In the genomic region with DNA sequence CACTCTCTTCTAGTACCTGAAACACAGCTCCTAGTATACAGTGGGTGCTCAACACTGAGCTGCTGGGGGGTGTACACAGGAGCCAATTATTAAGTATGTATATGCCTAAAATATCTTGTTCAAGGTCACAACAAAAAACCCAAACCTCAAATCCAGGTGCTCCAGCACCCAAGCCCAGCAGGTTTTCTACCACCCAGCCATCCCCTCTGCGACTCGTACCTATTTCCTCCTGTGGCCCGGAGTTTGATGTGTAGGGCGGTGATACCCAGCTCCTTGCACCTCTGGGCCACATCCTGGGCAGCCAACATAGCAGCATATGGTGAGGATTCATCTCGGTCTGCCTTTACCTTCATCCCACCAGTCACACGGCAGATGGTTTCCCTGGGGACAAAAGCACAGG, we compare ENCODE assay signal across 16 cellular contexts. TPM values are rescaled to one million over a fixed set of nuclear protein-coding genes. Genes with fewer than 3 reads are reported as not detected.
DNase-seq lines count a peak whose midpoint lies in the region; ATAC-seq and TF ChIP-seq lines count a peak whose summit lies in the region.
"Had no signal": no experiment of that assay in that cellular context is flagged by ENCODE, and none has a peak within 500 bp of the region (broad histone marks: within the 10 kb centered on the region; RNA-seq: fewer than 3 reads in every experiment).

No MANE protein-coding gene starts in this region.

- no peaks in the 10 kb centered on the region for H3K9me3 ChIP-seq in naive thymus-derived CD4-positive, alpha-beta T cell (ENCODE audit: control insufficient read depth in 2 of 3, low read length in 3 of 3)
- H3K9me3 ChIP-seq: pancreas, Peyer's patch had no signal

- CTCF ChIA-PET in naive thymus-derived CD4-positive, alpha-beta T cell (lab: Charles Lee), result interaction anchor here (1.1 kb wide), 1 partner anchor 33 kb away, joined by 4 read pairs; a partner anchor contains a TSS

- H3K36me3 ChIP-seq in naive thymus-derived CD4-positive, alpha-beta T cell (ENCODE audit: control insufficient read depth in 2 of 3, insufficient read depth in 3 of 3, low read length in 3 of 3), result peaks cover 31 to 58% (median 37%) of the 10 kb centered on the region in 3 experiments

- no peak overlapping the region for H3K27ac Mint-ChIP-seq in T-helper 2 cell treated with Interferon-gamma antibody and Interleukin-4, amounts not matched to agents 5 μg/mL and 100 μg/mL, for 36 hours
- H3K27ac Mint-ChIP-seq in HFFc6, result peak overlapping the region; percentile 61
- peak overlapping the region; percentile 100 for H3K27ac Mint-ChIP-seq in activated naive CD8-positive, alpha-beta T cell
- peak overlapping the region in 6 of 9 donors; percentile 13 to 100 (median 69) for H3K27ac Mint-ChIP-seq in naive thymus-derived CD4-positive, alpha-beta T cell

- peaks cover 32% of the 10 kb centered on the region for H3K4me1 Mint-ChIP-seq in T-helper 2 cell treated with Interferon-gamma antibody and Interleukin-4, amounts not matched to agents 5 μg/mL and 100 μg/mL, for 36 hours (ENCODE audit: low read depth)
- peaks cover 44% of the 10 kb centered on the region for H3K4me1 Mint-ChIP-seq in HFFc6 (ENCODE audit: low read depth)
- peaks cover 39% of the 10 kb centered on the region for H3K4me1 Mint-ChIP-seq in activated naive CD8-positive, alpha-beta T cell (ENCODE audit: low read depth)
- H3K4me1 Mint-ChIP-seq in naive thymus-derived CD4-positive, alpha-beta T cell, result peaks cover 21 to 49% (median 37%) of the 10 kb centered on the region in 7 donors

- no peaks in the 10 kb centered on the region for H3K27me3 Mint-ChIP-seq in T-helper 2 cell treated with Interferon-gamma antibody and Interleukin-4, amounts not matched to agents 5 μg/mL and 100 μg/mL, for 36 hours (ENCODE audit: low read depth)
- peaks cover 9% of the 10 kb centered on the region for H3K27me3 Mint-ChIP-seq in HFFc6 (ENCODE audit: insufficient read depth)
- no peaks in the 10 kb centered on the region for H3K27me3 Mint-ChIP-seq in activated naive CD8-positive, alpha-beta T cell
- no peaks in the 10 kb centered on the region for H3K27me3 Mint-ChIP-seq in naive thymus-derived CD4-positive, alpha-beta T cell

- peak overlapping the region; percentile 15 for H3K4me3 Mint-ChIP-seq in T-helper 2 cell treated with Interferon-gamma antibody and Interleukin-4, amounts not matched to agents 5 μg/mL and 100 μg/mL, for 36 hours
- H3K4me3 Mint-ChIP-seq in HFFc6, result peak overlapping the region; percentile 13; the same call in 1 of the 2 replicates
- peak overlapping the region; percentile 99 for H3K4me3 Mint-ChIP-seq in activated naive CD8-positive, alpha-beta T cell
- peak overlapping the region in 3 of 10 donors; percentile 24 to 92 (median 46) for H3K4me3 Mint-ChIP-seq in naive thymus-derived CD4-positive, alpha-beta T cell

- no peaks in the 10 kb centered on the region for H3K9me3 Mint-ChIP-seq in T-helper 2 cell treated with Interferon-gamma antibody and Interleukin-4, amounts not matched to agents 5 μg/mL and 100 μg/mL, for 36 hours
- no peaks in the 10 kb centered on the region for H3K9me3 Mint-ChIP-seq in HFFc6
- H3K9me3 Mint-ChIP-seq in activated naive CD8-positive, alpha-beta T cell (ENCODE audit: low read depth), result no peaks in the 10 kb centered on the region
- no peaks in the 10 kb centered on the region for H3K9me3 Mint-ChIP-seq in naive thymus-derived CD4-positive, alpha-beta T cell

- peaks cover 58% of the 10 kb centered on the region for H3K36me3 Mint-ChIP-seq in T-helper 2 cell treated with Interferon-gamma antibody and Interleukin-4, amounts not matched to agents 5 μg/mL and 100 μg/mL, for 36 hours (ENCODE audit: low read depth)
- peaks cover 57% of the 10 kb centered on the region for H3K36me3 Mint-ChIP-seq in HFFc6 (ENCODE audit: low read depth)
- H3K36me3 Mint-ChIP-seq in activated naive CD8-positive, alpha-beta T cell, result peaks cover 25% of the 10 kb centered on the region
- H3K36me3 Mint-ChIP-seq in naive thymus-derived CD4-positive, alpha-beta T cell, result peaks cover 6 to 50% (median 38%) of the 10 kb centered on the region in 5 donors

- no peak for ATAC-seq in naive thymus-derived CD4-positive, alpha-beta T cell
- ATAC-seq in GM21423 (IDR thresholded peaks at IDR 0.05; ENCODE audit: unreplicated experiment), result no peak
- no peak for ATAC-seq in HG03280 (IDR thresholded peaks at IDR 0.05; ENCODE audit: unreplicated experiment)
- ATAC-seq in HG02759 (IDR thresholded peaks at IDR 0.05; ENCODE audit: unreplicated experiment), result no peak
- ATAC-seq: pancreas had no signal

- DNase-seq in T-helper 2 cell treated with Interferon-gamma antibody and Interleukin-4, amounts not matched to agents 5 μg/mL and 100 μg/mL, for 36 hours (ENCODE audit: low spot score), result no peak
- DNase-seq in T-helper 2 cell, result no peak
- no peak for DNase-seq in HFFc6
- DNase-seq in naive thymus-derived CD4-positive, alpha-beta T cell, result no peak
- DNase-seq: ACHN; DMS79; hippocampal formation; MV-4-11; pancreas; Peyer's patch; stimulated activated CD8-positive, alpha-beta memory T cell treated with anti-CD3 and anti-CD28 coated beads, Interleukin-4, amount 100 ng/mL, for 48 hours; T-helper 9 cell had no signal

- POLR2A ChIA-PET in naive thymus-derived CD4-positive, alpha-beta T cell (lab: Charles Lee), result interaction anchor here (0.6 to 1.0 kb wide), 2 partner anchors 34 to 344 kb away, joined by 5 to 6 read pairs; a partner anchor contains a TSS

- peaks cover 18 to 23% of the 10 kb centered on the region in 2 donors for H3K4me1 ChIP-seq in naive thymus-derived CD4-positive, alpha-beta T cell (ENCODE audit: control insufficient read depth in 2 of 2, insufficient read depth in 2 of 2, low read length in 2 of 2)

- H3K4me3 ChIP-seq in naive thymus-derived CD4-positive, alpha-beta T cell (ENCODE audit: low read length), result no peak overlapping the region
- H3K4me3 ChIP-seq: pancreas, Peyer's patch had no signal

- intact Hi-C loops in naive thymus-derived CD4-positive, alpha-beta T cell (cut with micrococcal nuclease), result loop anchor here in 1 of 2 donors (10.0 kb wide), 1 partner anchor 892 kb away; a partner anchor contains a TSS

- peak overlapping the region; percentile 100 for H3K27ac ChIP-seq in naive thymus-derived CD4-positive, alpha-beta T cell (ENCODE audit: low read depth, low read length)
- H3K27ac ChIP-seq: pancreas, Peyer's patch had no signal

- no peaks in the 10 kb centered on the region for H3K27me3 ChIP-seq in naive thymus-derived CD4-positive, alpha-beta T cell (ENCODE audit: control insufficient read depth in 2 of 2, insufficient read depth in 2 of 2, low read length in 2 of 2)
- H3K27me3 ChIP-seq: pancreas, Peyer's patch had no signal

- no peak for TF ChIP-seq CTCF in HFFc6 (IDR thresholded peaks at IDR 0.05)

RNA-seq across cellular contexts. Expression of a gene that starts 3.0 kb away (rescaled TPM):
- 1,000 to 10,000 TPM; 1,658 to 2,163 (median 1,911) TPM for total RNA-seq in HFFc6 (2021; fragmentation: NEBNext Ultra II Directional; extraction: Animal tissue kit (Norgen Biotek cat#: 25700))
- 1,000 to 10,000 TPM; 2,331 to 7,378 (median 6,414) TPM for total RNA-seq in naive thymus-derived CD4-positive, alpha-beta T cell
- over 10,000 TPM in 1 of 2 donors, 1,000 to 10,000 TPM in 1; 8,640 to 11,248 TPM for polyA plus RNA-seq in naive thymus-derived CD4-positive, alpha-beta T cell

RNA-seq across cellular contexts. Expression of a gene that starts 33.9 kb away (rescaled TPM):
- under 1 TPM in 1 of 6 experiments, not detected in 5; 0.37 TPM for total RNA-seq in HFFc6 (2021; fragmentation: NEBNext Ultra II Directional; extraction: Animal tissue kit (Norgen Biotek cat#: 25700))
- total RNA-seq in naive thymus-derived CD4-positive, alpha-beta T cell, result 1,000 to 10,000 TPM in 1 of 5 experiments, 100 to 1,000 TPM in 4; 153 to 1,948 (median 540) TPM
- polyA plus RNA-seq in naive thymus-derived CD4-positive, alpha-beta T cell, result 100 to 1,000 TPM; 295 to 413 TPM

Comparison
In these comparisons a context has a peak if more than half of its experiments do, and no peak if none do; other contexts are left out.
1. RNA of a gene that starts 33.9 kb away (total RNA-seq): 153 to 1,948 TPM in naive thymus-derived CD4-positive, alpha-beta T cell; 0.37 TPM in HFFc6; every median in the first group is over 100 times any median in the second.